Comparison of ENCODE assay signal across 20 cellular contexts in genomic region chr12:97545804-97546203, GRCh38.
"Had no signal": no experiment of that assay in that cellular context is flagged by ENCODE, and none has a peak within 500 bp of the region (broad histone marks: within the 10 kb centered on the region; RNA-seq: fewer than 3 reads in every experiment).

No MANE protein-coding gene starts in this region.

- DNase-seq: activated CD4-positive, alpha-beta T cell treated with anti-CD3 and anti-CD28 coated beads for 36 hours; activated CD4-positive, CD25-positive, alpha-beta regulatory T cell; activated CD8-positive, alpha-beta memory T cell treated with anti-CD3 and anti-CD28 coated beads, Interleukin-2, amount 10 ng/mL, durations not matched to agents 7 days and 5 days; activated CD8-positive, alpha-beta T cell treated with anti-CD3 and anti-CD28 coated beads, Interleukin-2, amount 10 ng/mL, durations not matched to agents 7 days and 5 days; activated naive CD8-positive, alpha-beta T cell treated with anti-CD3 and anti-CD28 coated beads, Interleukin-2, amount 50 U/mL, for 24 hours; activated T-cell treated with anti-CD3 and anti-CD28 coated beads, Interleukin-2, amount 50 U/mL, for 48 hours; amygdala; central memory CD4-positive, alpha-beta T cell; esophagus squamous epithelium; foreskin melanocyte; heart right ventricle; lower lobe of right lung; mesenchymal stem cell; natural killer cell; occipital lobe; psoas muscle; sigmoid colon; small intestine; stimulated activated CD4-positive, alpha-beta T cell treated with anti-CD3 and anti-CD28 coated beads, Interleukin-4, amount 100 ng/mL, for 24 hours; upper lobe of left lung had no signal
